2 cellular contexts compared by ENCODE assay signal in genomic region chr22:29539105-29539504, GRCh38.
TF ChIP-seq lines count a peak whose summit lies in the region.

No MANE protein-coding gene starts in this region.

TF ChIP-seq in liver, 16 proteins besides CTCF, POLR2A, EP300 and RAD21:
- TF ChIP-seq HNF4G (IDR thresholded peaks at IDR 0.05) = no peak
- peak; percentile 73 for TF ChIP-seq NR2F2 (IDR thresholded peaks at IDR 0.05)

TF ChIP-seq in HepG2, 621 proteins besides CTCF, POLR2A, EP300 and RAD21:
- TF ChIP-seq AFF4 (CRISPR knock-in tag; IDR thresholded peaks at IDR 0.05) (no peak), AKNA (CRISPR knock-in tag; IDR thresholded peaks at IDR 0.05; ENCODE audit: borderline replicate concordance) (no peak), CBX2 (IDR thresholded peaks at IDR 0.05; ENCODE audit: low read depth, low read length) (no peak), CBX2 (CRISPR knock-in tag; IDR thresholded peaks at IDR 0.05; ENCODE audit: low read depth) (no peak), ZNF563 (CRISPR knock-in tag; IDR thresholded peaks at IDR 0.05) (no peak), PLRG1 (conservative IDR thresholded peaks at IDR 0.05) (no peak), ZNF615 (CRISPR knock-in tag; IDR thresholded peaks at IDR 0.05; ENCODE audit: borderline replicate concordance) (no peak), ZNF639 (CRISPR knock-in tag; conservative IDR thresholded peaks at IDR 0.05) (no peak)
